ENCODE assay signal across 23 cellular contexts in genomic region chr6:89599727-89600126, GRCh38.
"Had no signal": no experiment of that assay in that cellular context is flagged by ENCODE, and none has a peak within 500 bp of the region (broad histone marks: within the 10 kb centered on the region; RNA-seq: fewer than 3 reads in every experiment).

No MANE protein-coding gene starts in this region.

- FAIRE-seq: astrocyte, TTC549 had no signal

- H3K9me3 ChIP-seq: adrenal gland, neutrophil, ovary, prostate gland, suprapubic skin had no signal

- H3K4me3 ChIP-seq: adrenal gland, lung, ovary, prostate gland, suprapubic skin had no signal

- H3K4me3 Mint-ChIP-seq: activated CD4-positive, alpha-beta T cell treated with anti-CD3 and anti-CD28 coated beads, Interleukin-2, amount 10 ng/mL, durations not matched to agents 7 days and 5 days; activated CD8-positive, alpha-beta T cell treated with anti-CD3 and anti-CD28 coated beads for 36 hours; activated naive CD8-positive, alpha-beta T cell; activated T-helper 1 cell treated with anti-CD3 and anti-CD28 coated beads, Interleukin-12 subunit alpha, Interleukin-12 subunit beta, Interleukin-2, Interleukin-4 antibody, amounts not matched to agents 30 ng/mL and 10 ng/mL and 1 ng/mL, durations not matched to agents 14 hours and 24 hours and 36 hours; naive thymus-derived CD8-positive, alpha-beta T cell; stimulated activated naive CD8-positive, alpha-beta T cell treated with anti-CD3 and anti-CD28 coated beads, Interleukin-15, amount 100 ng/mL, for 72 hours had no signal

- H3K4me1 ChIP-seq: prostate gland, suprapubic skin had no signal

- DNase-seq: activated CD4-positive, alpha-beta T cell treated with anti-CD3 and anti-CD28 coated beads, Interleukin-2, amount 10 ng/mL, durations not matched to agents 7 days and 5 days; activated CD4-positive, CD25-positive, alpha-beta regulatory T cell treated with anti-CD3 and anti-CD28 coated beads, Interleukin-2, amount 50 U/mL, for 72 hours; activated CD8-positive, alpha-beta T cell treated with anti-CD3 and anti-CD28 coated beads for 36 hours; activated naive CD4-positive, alpha-beta T cell; cortex of kidney; naive thymus-derived CD8-positive, alpha-beta T cell; ovary; stimulated activated CD4-positive, alpha-beta T cell treated with anti-CD3 and anti-CD28 coated beads, Interleukin-12 subunit alpha, Interleukin-12 subunit beta, amount 100 ng/mL, for 4 hours; stimulated activated CD4-positive, alpha-beta T cell treated with anti-CD3 and anti-CD28 coated beads, Interleukin-4, amount 100 ng/mL, for 4 hours; stimulated activated naive CD8-positive, alpha-beta T cell treated with anti-CD3 and anti-CD28 coated beads, Interleukin-15, amount 100 ng/mL, for 72 hours; T-helper 1 cell; WERI-Rb-1 had no signal

- H3K27me3 Mint-ChIP-seq: activated CD4-positive, alpha-beta T cell treated with anti-CD3 and anti-CD28 coated beads, Interleukin-2, amount 10 ng/mL, durations not matched to agents 7 days and 5 days; activated CD8-positive, alpha-beta T cell treated with anti-CD3 and anti-CD28 coated beads for 36 hours; activated naive CD8-positive, alpha-beta T cell; naive thymus-derived CD8-positive, alpha-beta T cell; stimulated activated naive CD8-positive, alpha-beta T cell treated with anti-CD3 and anti-CD28 coated beads, Interleukin-15, amount 100 ng/mL, for 72 hours had no signal

- H3K27ac ChIP-seq: adrenal gland, epithelial cell of prostate, neutrophil, ovary, prostate gland, suprapubic skin, WERI-Rb-1 had no signal

- H3K36me3 ChIP-seq: adrenal gland, neutrophil, ovary, prostate gland, suprapubic skin, WERI-Rb-1 had no signal

- H3K27me3 ChIP-seq: adrenal gland, neutrophil, ovary, suprapubic skin had no signal

- H3K27ac Mint-ChIP-seq: activated CD4-positive, alpha-beta T cell treated with anti-CD3 and anti-CD28 coated beads, Interleukin-2, amount 10 ng/mL, durations not matched to agents 7 days and 5 days; activated CD8-positive, alpha-beta T cell treated with anti-CD3 and anti-CD28 coated beads for 36 hours; activated naive CD8-positive, alpha-beta T cell; activated T-helper 1 cell treated with anti-CD3 and anti-CD28 coated beads, Interleukin-12 subunit alpha, Interleukin-12 subunit beta, Interleukin-2, Interleukin-4 antibody, amounts not matched to agents 30 ng/mL and 10 ng/mL and 1 ng/mL, durations not matched to agents 14 hours and 24 hours and 36 hours; naive thymus-derived CD8-positive, alpha-beta T cell; stimulated activated naive CD8-positive, alpha-beta T cell treated with anti-CD3 and anti-CD28 coated beads, Interleukin-15, amount 100 ng/mL, for 72 hours had no signal

- ATAC-seq: activated CD8-positive, alpha-beta T cell treated with anti-CD3 and anti-CD28 coated beads for 36 hours; naive thymus-derived CD8-positive, alpha-beta T cell; SK-N-SH treated with all-trans-retinoic acid at 6 μM for 48 hours; stimulated activated naive CD8-positive, alpha-beta T cell treated with anti-CD3 and anti-CD28 coated beads, Interleukin-15, amount 100 ng/mL, for 72 hours had no signal
